In the genomic region with DNA sequence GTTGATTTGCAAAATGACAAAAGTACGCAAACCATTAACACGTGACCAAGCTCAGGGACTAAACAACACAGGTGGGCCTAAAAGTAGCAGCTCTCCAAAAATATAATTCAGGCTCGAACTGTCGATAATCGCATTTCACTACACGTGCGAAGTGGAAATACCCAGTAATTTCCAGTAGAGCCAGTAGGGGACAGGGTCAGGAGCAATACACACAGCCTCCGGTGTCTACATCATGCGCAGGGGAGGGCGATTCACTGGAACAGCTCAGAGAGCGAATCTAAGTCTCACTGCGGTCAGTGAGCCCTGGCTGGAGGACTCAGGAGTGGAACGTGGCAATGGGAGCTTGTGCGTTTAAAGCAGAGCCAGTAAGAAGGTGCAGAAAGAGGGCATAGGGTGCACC, we compare ENCODE assay signal across 17 cellular contexts.
"Had no signal": no experiment of that assay in that cellular context is flagged by ENCODE, and none has a peak within 500 bp of the region (broad histone marks: within the 10 kb centered on the region; RNA-seq: fewer than 3 reads in every experiment).

No MANE protein-coding gene starts in this region.

- H3K4me1 ChIP-seq: body of pancreas, uterus had no signal

- H3K9me3 Mint-ChIP-seq: activated naive CD4-positive, alpha-beta T cell treated with anti-CD3 and anti-CD28 coated beads, Interleukin-2, amount 50 U/mL, for 72 hours; activated T-cell treated with anti-CD3 and anti-CD28 coated beads, Interleukin-2, amount 50 U/mL, for 4 hours; naive thymus-derived CD8-positive, alpha-beta T cell; T-helper 1 cell treated with Interleukin-12 subunit alpha and Interleukin-12 subunit beta and Interleukin-4 antibody, amounts not matched to agents 30 μg/mL and 1 μg/mL, for 36 hours had no signal

- H3K9me3 ChIP-seq: body of pancreas, mucosa of descending colon, uterus had no signal

- H3K27ac ChIP-seq: body of pancreas, coronary artery, skin epidermis, uterus had no signal

- H3K4me3 ChIP-seq: body of pancreas, coronary artery, mucosa of descending colon, skin epidermis, uterus had no signal

- H3K4me3 Mint-ChIP-seq: activated T-cell treated with anti-CD3 and anti-CD28 coated beads, Interleukin-2, amount 50 U/mL, for 4 hours; T-helper 1 cell treated with Interleukin-12 subunit alpha and Interleukin-12 subunit beta and Interleukin-4 antibody, amounts not matched to agents 30 μg/mL and 1 μg/mL, for 36 hours had no signal

- H3K27me3 ChIP-seq: body of pancreas, uterus had no signal

- H3K27ac Mint-ChIP-seq: T-helper 1 cell treated with Interleukin-12 subunit alpha and Interleukin-12 subunit beta and Interleukin-4 antibody, amounts not matched to agents 30 μg/mL and 1 μg/mL, for 36 hours had no signal

- DNase-seq: activated CD4-positive, alpha-beta T cell treated with anti-CD3 and anti-CD28 coated beads, Interleukin-2, amount 50 U/mL, for 4 hours; activated effector memory CD4-positive, alpha-beta T cell treated with anti-CD3 and anti-CD28 coated beads, Interleukin-2, amount 50 U/mL, for 16 hours; activated T-cell treated with anti-CD3 and anti-CD28 coated beads, Interleukin-2, amount 50 U/mL, for 4 hours; amniotic stem cell; body of pancreas; central memory CD4-positive, alpha-beta T cell; effector CD8-positive, alpha-beta T cell; hypothalamus; left colon; mucosa of descending colon; naive thymus-derived CD8-positive, alpha-beta T cell; uterus had no signal

- H3K36me3 ChIP-seq: uterus had no signal

- H3K27me3 Mint-ChIP-seq: naive thymus-derived CD8-positive, alpha-beta T cell had no signal

- ATAC-seq: activated CD4-positive, CD25-positive, alpha-beta regulatory T cell treated with anti-CD3 and anti-CD28 coated beads, Interleukin-2, amount 50 U/mL, for 24 hours; activated naive CD4-positive, alpha-beta T cell treated with anti-CD3 and anti-CD28 coated beads, Interleukin-2, amount 50 U/mL, for 72 hours; activated T-cell treated with anti-CD3 and anti-CD28 coated beads, Interleukin-2, amount 50 U/mL, for 4 hours; body of pancreas; left colon; mucosa of descending colon; naive thymus-derived CD8-positive, alpha-beta T cell had no signal
